In genomic region chr10:133308431-133309110, GRCh38 we compare ENCODE assay signal across 2 cellular contexts.
A peak's percentile ranks its signal among the peaks of the same experiment; 100 is the strongest.
TF ChIP-seq lines count a peak whose summit lies in the region.

A gene with protein sequence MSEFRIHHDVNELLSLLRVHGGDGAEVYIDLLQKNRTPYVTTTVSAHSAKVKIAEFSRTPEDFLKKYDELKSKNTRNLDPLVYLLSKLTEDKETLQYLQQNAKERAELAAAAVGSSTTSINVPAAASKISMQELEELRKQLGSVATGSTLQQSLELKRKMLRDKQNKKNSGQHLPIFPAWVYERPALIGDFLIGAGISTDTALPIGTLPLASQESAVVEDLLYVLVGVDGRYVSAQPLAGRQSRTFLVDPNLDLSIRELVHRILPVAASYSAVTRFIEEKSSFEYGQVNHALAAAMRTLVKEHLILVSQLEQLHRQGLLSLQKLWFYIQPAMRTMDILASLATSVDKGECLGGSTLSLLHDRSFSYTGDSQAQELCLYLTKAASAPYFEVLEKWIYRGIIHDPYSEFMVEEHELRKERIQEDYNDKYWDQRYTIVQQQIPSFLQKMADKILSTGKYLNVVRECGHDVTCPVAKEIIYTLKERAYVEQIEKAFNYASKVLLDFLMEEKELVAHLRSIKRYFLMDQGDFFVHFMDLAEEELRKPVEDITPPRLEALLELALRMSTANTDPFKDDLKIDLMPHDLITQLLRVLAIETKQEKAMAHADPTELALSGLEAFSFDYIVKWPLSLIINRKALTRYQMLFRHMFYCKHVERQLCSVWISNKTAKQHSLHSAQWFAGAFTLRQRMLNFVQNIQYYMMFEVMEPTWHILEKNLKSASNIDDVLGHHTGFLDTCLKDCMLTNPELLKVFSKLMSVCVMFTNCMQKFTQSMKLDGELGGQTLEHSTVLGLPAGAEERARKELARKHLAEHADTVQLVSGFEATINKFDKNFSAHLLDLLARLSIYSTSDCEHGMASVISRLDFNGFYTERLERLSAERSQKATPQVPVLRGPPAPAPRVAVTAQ (minus strand): TSS chr10:133308872. CDS start chr10:133302941, 5,931 bp downstream.
Gene ZNF511, plus strand, starts transcription at chr10:133308914. Its CDS starts 30 bp downstream, at chr10:133308944.

TF ChIP-seq in IMR-90, 13 proteins besides CTCF, POLR2A, EP300 and RAD21:
- TF ChIP-seq, protein P1, sequence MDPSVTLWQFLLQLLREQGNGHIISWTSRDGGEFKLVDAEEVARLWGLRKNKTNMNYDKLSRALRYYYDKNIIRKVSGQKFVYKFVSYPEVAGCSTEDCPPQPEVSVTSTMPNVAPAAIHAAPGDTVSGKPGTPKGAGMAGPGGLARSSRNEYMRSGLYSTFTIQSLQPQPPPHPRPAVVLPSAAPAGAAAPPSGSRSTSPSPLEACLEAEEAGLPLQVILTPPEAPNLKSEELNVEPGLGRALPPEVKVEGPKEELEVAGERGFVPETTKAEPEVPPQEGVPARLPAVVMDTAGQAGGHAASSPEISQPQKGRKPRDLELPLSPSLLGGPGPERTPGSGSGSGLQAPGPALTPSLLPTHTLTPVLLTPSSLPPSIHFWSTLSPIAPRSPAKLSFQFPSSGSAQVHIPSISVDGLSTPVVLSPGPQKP (IDR thresholded peaks at IDR 0.05; ENCODE audit: borderline replicate concordance, low read depth, low read length): 0 out of 2 replicates have a peak, but pooled peaks have one; percentile 2
- TF ChIP-seq RCOR1 (IDR thresholded peaks at IDR 0.05; ENCODE audit: insufficient replicate concordance, low read length): no peak
- TF ChIP-seq USF2 (IDR thresholded peaks at IDR 0.05; ENCODE audit: low read depth, low read length): no peak
- peak; percentile 45; the same call in 1 of the 2 replicates for TF ChIP-seq MXI1 (IDR thresholded peaks at IDR 0.05; ENCODE audit: borderline replicate concordance, low read depth, low read length)
- no peak for TF ChIP-seq SMC3 (IDR thresholded peaks at IDR 0.05; ENCODE audit: low read depth, low read length)
- no peak for TF ChIP-seq CEBPB (IDR thresholded peaks at IDR 0.05; ENCODE audit: low read depth, low read length)
- TF ChIP-seq NFE2L2 (IDR thresholded peaks at IDR 0.05; ENCODE audit: low read depth, low read length): 0 out of 2 replicates have a peak, but pooled peaks have one; percentile 17
- 0 out of 2 replicates have a peak, but pooled peaks have one; percentile 8 for TF ChIP-seq BHLHE40 (IDR thresholded peaks at IDR 0.05; ENCODE audit: low read depth, low read length)
- TF ChIP-seq FOS (IDR thresholded peaks at IDR 0.05; ENCODE audit: low read depth, low read length): no peak
- TF ChIP-seq RFX5 (IDR thresholded peaks at IDR 0.05; ENCODE audit: low read depth, low read length): no peak
- no peak for TF ChIP-seq MAFK (IDR thresholded peaks at IDR 0.05; ENCODE audit: low read depth, low read length)
- peak; percentile 63; the same call in 1 of the 2 replicates for TF ChIP-seq CHD1 (IDR thresholded peaks at IDR 0.05; ENCODE audit: low read depth, low read length)
- peak; percentile 95 for TF ChIP-seq MAZ (IDR thresholded peaks at IDR 0.05; ENCODE audit: borderline replicate concordance, low read depth, low read length)
TF ChIP-seq in IMR-90: peak in this region for 6.

TF ChIP-seq in SK-N-SH, 30 proteins besides CTCF, POLR2A, EP300 and RAD21:
- TF ChIP-seq EZH2phosphoT487 (IDR thresholded peaks at IDR 0.05; ENCODE audit: borderline replicate concordance, low read depth) (no peak), SMC3 (IDR thresholded peaks at IDR 0.05; ENCODE audit: low read depth, low read length) (no peak), POLR2AphosphoS5 (IDR thresholded peaks at IDR 0.05; ENCODE audit: low read depth, low read length) (peak; percentile 64), GABPA (IDR thresholded peaks at IDR 0.05; ENCODE audit: low read depth) (peak; percentile 86), FOXJ3 (CRISPR knock-in tag; IDR thresholded peaks at IDR 0.05) (no peak), NRF1 (IDR thresholded peaks at IDR 0.05; ENCODE audit: low read depth, low read length) (peak; percentile 45; the same call in 1 of the 2 replicates), MXI1 (IDR thresholded peaks at IDR 0.05; ENCODE audit: low read depth, low read length) (no peak), ELF1 (IDR thresholded peaks at IDR 0.05) (no peak), TAF1 (IDR thresholded peaks at IDR 0.05; ENCODE audit: borderline replicate concordance, low read depth, low read length) (peak; percentile 53; the same call in 1 of the 2 replicates), RCOR1 (IDR thresholded peaks at IDR 0.05; ENCODE audit: low read length) (no peak)
- TF ChIP-seq, protein P2, sequence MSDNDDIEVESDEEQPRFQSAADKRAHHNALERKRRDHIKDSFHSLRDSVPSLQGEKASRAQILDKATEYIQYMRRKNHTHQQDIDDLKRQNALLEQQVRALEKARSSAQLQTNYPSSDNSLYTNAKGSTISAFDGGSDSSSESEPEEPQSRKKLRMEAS (IDR thresholded peaks at IDR 0.05; ENCODE audit: low read depth): peak; percentile 30; the same call in 1 of the 2 replicates
TF ChIP-seq in SK-N-SH: peak in this region for 5.
